In the genomic region with DNA sequence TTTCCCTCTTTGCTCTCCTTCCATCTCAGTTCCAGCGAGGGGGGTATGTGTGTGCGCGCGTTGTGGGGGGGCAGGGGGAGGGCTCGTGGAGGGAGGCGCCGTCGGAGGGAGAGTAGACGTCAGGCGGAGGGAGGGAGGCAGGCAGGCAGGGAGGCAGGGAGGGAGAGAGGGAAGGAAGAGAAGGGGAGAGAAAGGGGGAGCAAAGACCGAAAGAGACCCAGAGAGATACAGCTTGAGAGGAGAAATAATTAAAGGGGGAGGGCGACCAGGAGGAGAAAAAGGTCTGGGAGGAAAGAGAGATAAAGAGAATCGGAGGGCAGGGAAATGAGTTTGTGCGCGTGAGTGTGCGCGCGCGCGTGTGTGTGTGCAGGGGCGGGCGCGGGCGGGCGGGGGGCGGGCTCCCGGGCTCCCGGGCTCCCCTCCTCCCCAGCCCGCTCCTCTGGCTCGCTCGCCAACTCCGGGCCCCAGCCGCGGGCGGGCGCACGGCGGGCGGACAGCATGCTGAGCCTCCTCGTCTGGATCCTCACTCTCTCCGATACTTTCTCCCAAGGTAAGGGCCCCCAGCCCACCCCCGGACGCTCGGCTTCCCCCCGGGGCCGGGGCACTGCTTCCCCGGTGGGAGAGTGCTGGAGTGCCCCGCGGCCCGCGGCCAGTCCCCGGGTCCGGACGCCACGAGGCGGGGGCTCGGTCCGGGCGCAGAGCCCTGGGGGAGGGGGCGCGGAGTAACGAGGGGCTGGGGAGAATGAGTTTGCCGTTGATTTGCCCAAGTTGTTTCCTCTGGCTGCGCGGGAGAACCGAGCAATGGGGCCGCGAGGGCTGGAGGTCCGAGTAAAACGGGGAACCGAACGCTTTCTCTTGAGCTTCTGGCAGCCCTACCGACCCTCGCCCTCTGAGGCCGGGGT, we compare ENCODE assay signal across 8 cellular contexts. TPM values are rescaled to one million over a fixed set of nuclear protein-coding genes. Genes with fewer than 3 reads are reported as not detected.
DNase-seq lines count a peak whose midpoint lies in the region; ATAC-seq and TF ChIP-seq lines count a peak whose summit lies in the region.

TSS of gene KIRREL1 (plus strand) at position 467 of the 902 bp plus-strand sequence. CDS start at position 499, 32 bp downstream.

- WGBS in adrenal gland, 4 donors: 0 to 2% (median 1%) methylated on average over 35 to 75 of the region's 75 CpGs
- under 1% methylated on average over 74 of the region's 75 CpGs for WGBS in right cardiac atrium
- WGBS in psoas muscle, 3 donors: 1 to 2% (median 1%) methylated on average over 45 to 75 of the region's 75 CpGs

- peak; percentile 62 to 71 for DNase-seq in Caco-2
- peak; percentile 62 for DNase-seq in LHCN-M2 (ENCODE audit: low read depth)
- DNase-seq in adrenal gland: peak; percentile 58 to 73 (median 67)
- DNase-seq in right cardiac atrium: peak; percentile 74 to 88 (median 87)
- DNase-seq in psoas muscle: peak; percentile 67 to 74
- no peak for DNase-seq in effector CD8-positive, alpha-beta T cell (lab: John Stamatoyannopoulos, UW)
- DNase-seq in HPDE6-E6E7 (ENCODE audit: extremely low spot score): no peak
- no peak for DNase-seq in stimulated activated CD4-positive, alpha-beta T cell treated with anti-CD3 and anti-CD28 coated beads, Interleukin-4, amount 100 ng/mL, for 1 hour

- H3K36me3 Mint-ChIP-seq in Caco-2 (ENCODE audit: insufficient read depth, unreplicated experiment): peaks cover 6% of the 10 kb centered on the region

- ATAC-seq in right cardiac atrium: peak; percentile 80 to 84
- peak; percentile 43 to 63 (median 49) for ATAC-seq in psoas muscle

- H3K27me3 ChIP-seq in Caco-2 (replicated peaks; ENCODE audit: control insufficient read depth, insufficient read depth, low read length) (no peaks in the 10 kb centered on the region), adrenal gland (no peaks in the 10 kb centered on the region), right cardiac atrium (ENCODE audit: control insufficient read depth, insufficient read depth) (no peaks in the 10 kb centered on the region), psoas muscle (ENCODE audit: insufficient read depth in 3 of 3, low read length in 2 of 3) (peaks cover 0 to 42% (median 16%) of the 10 kb centered on the region in 3 donors)

- H3K27ac Mint-ChIP-seq in Caco-2 (ENCODE audit: unreplicated experiment): peak within 1 kb of the TSS; percentile 96

- CTCF ChIA-PET in Caco-2 (lab: Charles Lee): interaction anchor here (0.5 to 4.0 kb wide), 14 partner anchors 9 to 131 kb away, joined by 3 to 63 read pairs (median 8); no protein-coding TSS in a partner anchor

- TF ChIP-seq CTCF in Caco-2 (IDR thresholded peaks at IDR 0.05; ENCODE audit: insufficient read depth in 1 of 2, low read depth in 1 of 2, low read length in 1 of 2, severe bottlenecking in 1 of 2, unreplicated experiment in 1 of 2): no peak
- no peak for TF ChIP-seq CTCF in adrenal gland (IDR thresholded peaks at IDR 0.05)
- no peak for TF ChIP-seq CTCF in psoas muscle (IDR thresholded peaks at IDR 0.05)

- H3K27ac ChIP-seq in adrenal gland: peak within 1 kb of the TSS; percentile 17 to 91 (median 85)
- H3K27ac ChIP-seq in right cardiac atrium (ENCODE audit: low read length): peak within 1 kb of the TSS; percentile 74
- H3K27ac ChIP-seq in psoas muscle: peak within 1 kb of the TSS; percentile 60

- intact Hi-C loops in Caco-2 (cut with micrococcal nuclease; ENCODE audit: unreplicated experiment): no loop called here
- intact Hi-C loops in adrenal gland (cut with DNase I): loop anchor here (2.0 to 5.0 kb wide), 3 partner anchors 44 to 94 kb away; no protein-coding TSS in a partner anchor
- intact Hi-C loops in right cardiac atrium (cut with DNase I): loop anchor here (5.0 to 10.0 kb wide), 5 partner anchors 44 to 129 kb away; no protein-coding TSS in a partner anchor
- intact Hi-C loops in psoas muscle (cut with DNase I): loop anchor here (2.0 to 5.0 kb wide), 4 partner anchors 13 to 131 kb away; no protein-coding TSS in a partner anchor

- H3K27me3 Mint-ChIP-seq in Caco-2 (ENCODE audit: insufficient read depth, unreplicated experiment): no peaks in the 10 kb centered on the region

- no TSS peak for BruUV-seq in Caco-2 (replicated peaks; lab: Mats Ljungman, UMichigan)

- H3K36me3 ChIP-seq in Caco-2 (ENCODE audit: control insufficient read depth, insufficient read depth, low read length): no peaks in the 10 kb centered on the region
- no peaks in the 10 kb centered on the region for H3K36me3 ChIP-seq in adrenal gland (replicated peaks in 1 of 2)
- H3K36me3 ChIP-seq in psoas muscle (ENCODE audit: insufficient read depth in 1 of 2, low read depth in 1 of 2): no peaks in the 10 kb centered on the region

- H3K9me3 Mint-ChIP-seq in Caco-2 (ENCODE audit: unreplicated experiment): no peaks in the 10 kb centered on the region

- H3K4me3 Mint-ChIP-seq in Caco-2 (ENCODE audit: unreplicated experiment): peak within 1 kb of the TSS; percentile 99

- H3K4me1 Mint-ChIP-seq in Caco-2 (ENCODE audit: low read depth, unreplicated experiment): peaks cover 28% of the 10 kb centered on the region

- H3K4me3 ChIP-seq in Caco-2 (ENCODE audit: low read depth, low read length) (peak within 1 kb of the TSS; percentile 80), adrenal gland (peak within 1 kb of the TSS; percentile 45 to 92 (median 68)), right cardiac atrium (ENCODE audit: low read length) (peak within 1 kb of the TSS; percentile 95), psoas muscle (peak within 1 kb of the TSS; percentile 77)

- POLR2A ChIA-PET in Caco-2 (lab: Charles Lee): interaction anchor here (1.2 kb wide), 1 partner anchor 26 kb away, joined by 3 read pairs; no protein-coding TSS in a partner anchor

- TF ChIP-seq POLR2A in adrenal gland (IDR thresholded peaks at IDR 0.05): peak in 1 of 2 donors; percentile 41

- H3K9me3 ChIP-seq in Caco-2 (no peaks in the 10 kb centered on the region), adrenal gland (replicated peaks in 1 of 3) (no peaks in the 10 kb centered on the region), right cardiac atrium (ENCODE audit: control insufficient read depth, low read length) (no peaks in the 10 kb centered on the region), psoas muscle (no peaks in the 10 kb centered on the region)

- H3K4me1 ChIP-seq in Caco-2 (peaks cover 24% of the 10 kb centered on the region), adrenal gland (replicated peaks in 1 of 2) (peaks cover 32 to 37% of the 10 kb centered on the region in 2 donors), right cardiac atrium (ENCODE audit: control insufficient read depth, insufficient read depth, low read length) (peaks cover 8% of the 10 kb centered on the region), psoas muscle (no peaks in the 10 kb centered on the region)

RNA-seq across cellular contexts. Expression of gene KIRREL1, which starts in this region (rescaled TPM):
- total RNA-seq in Caco-2 (2022): 41.5 and 45.4 TPM in 2 replicates
- total RNA-seq in LHCN-M2 (2014; rRNA removed): 78.8 and 79.9 TPM in 2 replicates
- polyA plus RNA-seq in LHCN-M2 (2012): 53.2 TPM
- 10 to 100 TPM; 23.6 to 57.2 (median 50.4) TPM for total RNA-seq in adrenal gland
- polyA plus RNA-seq in adrenal gland: 10 to 100 TPM; 10.1 to 13.9 (median 11.2) TPM
- total RNA-seq in right cardiac atrium: 10 to 100 TPM; 11.7 to 19.0 (median 15.6) TPM
- 6.0 TPM for polyA plus RNA-seq in right cardiac atrium
- total RNA-seq in psoas muscle: 1 to 10 TPM; 4.3 to 7.6 (median 6.4) TPM
- 1 to 10 TPM; 1.3 to 2.2 (median 1.8) TPM for polyA plus RNA-seq in psoas muscle

Comparison
In these comparisons a context has a peak if more than half of its experiments do, and no peak if none do; other contexts are left out.
1. DNase-seq: peak in Caco-2 (2 of 2), LHCN-M2 (single experiment), adrenal gland (7 of 7), right cardiac atrium (3 of 3) and psoas muscle (2 of 2); none in effector CD8-positive, alpha-beta T cell (single experiment), HPDE6-E6E7 (single experiment) and stimulated activated CD4-positive, alpha-beta T cell treated with anti-CD3 and anti-CD28 coated beads, Interleukin-4, amount 100 ng/mL, for 1 hour (single experiment).
2. Peak in every context shown above with its lines, with median percentiles within 50 percentile points of each other: H3K4me3 ChIP-seq and H3K27ac ChIP-seq.